Comparison of ENCODE assay signal across 29 cellular contexts in genomic region chr9:91220021-91220420, GRCh38.
"Had no signal": no experiment of that assay in that cellular context is flagged by ENCODE, and none has a peak within 500 bp of the region (broad histone marks: within the 10 kb centered on the region; RNA-seq: fewer than 3 reads in every experiment).

No MANE protein-coding gene starts in this region.

- H3K4me1 Mint-ChIP-seq: endodermal cell, neural crest cell had no signal

- DNase-seq: activated CD4-positive, alpha-beta T cell treated with anti-CD3 and anti-CD28 coated beads for 48 hours; activated CD8-positive, alpha-beta T cell treated with anti-CD3 and anti-CD28 coated beads for 36 hours; activated gamma-delta T cell treated with Interleukin-2 at 50 U/mL for 16 hours; activated naive CD4-positive, alpha-beta T cell treated with anti-CD3 and anti-CD28 coated beads, Interleukin-2, amount 50 U/mL, for 16 hours; cortex of kidney; endodermal cell; kidney; left colon; lower lobe of right lung; mesenchymal stem cell; naive thymus-derived CD8-positive, alpha-beta T cell; nucleus accumbens; pancreas; retina; sigmoid colon; small intestine; stimulated activated CD4-positive, alpha-beta T cell treated with anti-CD3 and anti-CD28 coated beads, Interleukin-15, amount 100 ng/mL, for 24 hours; stimulated activated naive CD8-positive, alpha-beta T cell treated with anti-CD3 and anti-CD28 coated beads, Interleukin-15, Interleukin-2, amounts not matched to agents 100 U/mL and 50 U/mL, for 24 hours; SW 1271; T-helper 9 cell; upper lobe of left lung had no signal

- H3K4me3 ChIP-seq: cardiac muscle cell, lower lobe of right lung, pancreas, prostate gland, sigmoid colon, upper lobe of left lung, vagina had no signal

- H3K27me3 ChIP-seq: cardiac muscle cell, pancreas, sigmoid colon, upper lobe of left lung, vagina had no signal

- H3K4me3 Mint-ChIP-seq: activated CD8-positive, alpha-beta T cell treated with anti-CD3 and anti-CD28 coated beads for 36 hours; endodermal cell; naive thymus-derived CD8-positive, alpha-beta T cell; neural crest cell; T-helper 1 cell treated with Interleukin-12 subunit alpha and Interleukin-12 subunit beta and Interleukin-4 antibody, amounts not matched to agents 30 μg/mL and 1 μg/mL, for 36 hours had no signal

- H3K4me1 ChIP-seq: lower lobe of right lung, pancreas, prostate gland, upper lobe of left lung, vagina had no signal

- FAIRE-seq: kidney, pancreas, small intestine, TTC549 had no signal

- H3K27ac ChIP-seq: cardiac muscle cell, lower lobe of right lung, pancreas, prostate gland, upper lobe of left lung, vagina, VCaP had no signal

- H3K27me3 Mint-ChIP-seq: activated CD8-positive, alpha-beta T cell treated with anti-CD3 and anti-CD28 coated beads for 36 hours; naive thymus-derived CD8-positive, alpha-beta T cell had no signal

- H3K36me3 ChIP-seq: cardiac muscle cell, prostate gland, vagina had no signal

- H3K27ac Mint-ChIP-seq: activated CD8-positive, alpha-beta T cell treated with anti-CD3 and anti-CD28 coated beads for 36 hours; T-helper 1 cell treated with Interleukin-12 subunit alpha and Interleukin-12 subunit beta and Interleukin-4 antibody, amounts not matched to agents 30 μg/mL and 1 μg/mL, for 36 hours had no signal

- H3K9me3 Mint-ChIP-seq: activated CD8-positive, alpha-beta T cell treated with anti-CD3 and anti-CD28 coated beads for 36 hours; naive thymus-derived CD8-positive, alpha-beta T cell; neural crest cell had no signal

- H3K9me3 ChIP-seq: lower lobe of right lung, pancreas, prostate gland, sigmoid colon, upper lobe of left lung, vagina had no signal

- ATAC-seq: activated CD8-positive, alpha-beta T cell treated with anti-CD3 and anti-CD28 coated beads for 36 hours; esophagus mucosa; left colon; lower lobe of right lung; naive thymus-derived CD8-positive, alpha-beta T cell; stimulated activated naive CD8-positive, alpha-beta T cell treated with anti-CD3 and anti-CD28 coated beads, Interleukin-15, Interleukin-2, amounts not matched to agents 100 U/mL and 50 U/mL, for 24 hours had no signal
